ENCODE assay signal across 23 cellular contexts in the genomic region with DNA sequence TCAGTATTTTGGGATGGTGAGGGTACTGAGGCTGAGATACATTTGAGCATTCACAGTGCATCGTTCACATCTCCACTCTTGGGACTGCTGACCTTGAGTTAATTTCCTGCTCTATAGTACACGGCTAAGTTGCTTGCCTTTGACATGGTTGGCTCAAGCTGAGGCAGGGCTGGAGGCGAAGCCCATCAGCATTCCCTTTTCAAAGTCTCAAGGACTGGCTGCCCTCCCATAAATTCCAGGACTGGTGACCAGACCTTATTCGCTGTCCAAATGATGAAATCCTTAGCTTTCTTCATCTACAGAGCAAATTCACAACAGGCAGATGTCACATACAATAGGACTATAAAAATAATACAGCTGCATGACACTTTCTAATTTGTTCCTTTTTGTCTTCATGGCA.
DNase-seq lines count a peak whose midpoint lies in the region; ATAC-seq, FAIRE-seq and TF ChIP-seq lines count a peak whose summit lies in the region.
"Had no signal": no experiment of that assay in that cellular context is flagged by ENCODE, and none has a peak within 500 bp of the region (broad histone marks: within the 10 kb centered on the region; RNA-seq: fewer than 3 reads in every experiment).

No MANE protein-coding gene starts in this region.

- H3K79me2 ChIP-seq in KMS-11 (ENCODE audit: insufficient read depth, low read depth): no peaks in the 10 kb centered on the region
- H3K79me2 ChIP-seq: parathyroid adenoma had no signal

- no peak overlapping the region for H3K9ac ChIP-seq in KMS-11
- H3K9ac ChIP-seq: parathyroid adenoma had no signal

- no peaks in the 10 kb centered on the region for H3K36me3 ChIP-seq in KMS-11 (ENCODE audit: insufficient read depth)
- H3K36me3 ChIP-seq: stomach, tibial nerve, WERI-Rb-1 had no signal

- H3K4me3 ChIP-seq in KMS-11 (IDR thresholded peaks at IDR 0.05; ENCODE audit: insufficient read depth, low read depth, low read length): no peak overlapping the region
- H3K4me3 ChIP-seq in fibroblast of mammary gland (ENCODE audit: control insufficient read depth, low read depth, low read length): no peak overlapping the region
- H3K4me3 ChIP-seq: stomach, tibial nerve had no signal

- no peak for ATAC-seq in GM19395 (IDR thresholded peaks at IDR 0.05; ENCODE audit: unreplicated experiment)
- ATAC-seq: activated CD8-positive, alpha-beta memory T cell treated with anti-CD3 and anti-CD28 coated beads, Interleukin-2, amount 10 ng/mL, durations not matched to agents 7 days and 5 days had no signal

- no peaks in the 10 kb centered on the region for H4K20me1 ChIP-seq in KMS-11 (ENCODE audit: insufficient read depth)

- FAIRE-seq in H54 (lab: Jason Lieb, UNC): no peak
- FAIRE-seq: islet of Langerhans had no signal

- TF ChIP-seq CTCF in KMS-11 (conservative IDR thresholded peaks at IDR 0.05; ENCODE audit: low read depth, low read length) (no peak), fibroblast of mammary gland (conservative IDR thresholded peaks at IDR 0.05; ENCODE audit: control insufficient read depth, insufficient read depth, low read depth, low read length) (no peak), GM20000 (IDR thresholded peaks at IDR 0.05; ENCODE audit: extremely low read depth, missing control alignments) (no peak)

- no peak for TF ChIP-seq POLR2A in H54 (IDR thresholded peaks at IDR 0.05; ENCODE audit: low read depth, low read length)

- no peak overlapping the region for H3K27ac ChIP-seq in KMS-11
- H3K27ac ChIP-seq: parathyroid adenoma, stomach, tibial nerve, WERI-Rb-1 had no signal

- H2AFZ ChIP-seq in KMS-11 (ENCODE audit: low read depth): no peak overlapping the region
- H2AFZ ChIP-seq: parathyroid adenoma had no signal

- DNase-seq in AG20443 (ENCODE audit: low spot score) (peak; percentile 73), fibroblast of mammary gland (ENCODE audit: low read depth) (peak; percentile 72), medulla oblongata (ENCODE audit: extremely low spot score) (peak; percentile 58), GM20000 (ENCODE audit: low spot score) (no peak), T-helper 1 cell (no peak), H54 (ENCODE audit: insufficient read length, low spot score) (no peak)
- DNase-seq: activated CD4-positive, alpha-beta T cell treated with anti-CD3 and anti-CD28 coated beads, Interleukin-2, amount 10 ng/mL, durations not matched to agents 24 days and 14 days; activated CD8-positive, alpha-beta memory T cell treated with anti-CD3 and anti-CD28 coated beads, Interleukin-2, amount 10 ng/mL, durations not matched to agents 7 days and 5 days; activated naive CD4-positive, alpha-beta T cell treated with anti-CD3 and anti-CD28 coated beads for 36 hours; cerebellar nuclear complex; foreskin melanocyte; GOT3; NCI-H1694; NCI-H524 treated with DMSO at 0.1 percent for 48 hours; nephron progenitor cell; RPMI8226; stomach; WERI-Rb-1 had no signal

- H3K4me2 ChIP-seq in KMS-11: 0 out of 2 replicates have a peak overlapping the region, but pooled peaks have one; percentile 21

- H3K27me3 ChIP-seq in KMS-11 (ENCODE audit: insufficient read depth, low read depth): no peaks in the 10 kb centered on the region
- H3K27me3 ChIP-seq: stomach, tibial nerve had no signal

- H3K4me1 ChIP-seq in KMS-11 (ENCODE audit: low read depth, poor library complexity, severe bottlenecking): peaks cover 87% of the 10 kb centered on the region
- H3K4me1 ChIP-seq: parathyroid adenoma, stomach, tibial nerve had no signal

Comparison
In these comparisons a context has a peak if more than half of its experiments do, and no peak if none do; other contexts are left out.
1. DNase-seq: peak in AG20443 (single experiment), fibroblast of mammary gland (single experiment) and medulla oblongata (single experiment); none in GM20000 (single experiment), T-helper 1 cell (0 of 5) and H54 (single experiment).